ENCODE assay signal across 8 cellular contexts in genomic region chr15:42605281-42605744, GRCh38. TPM values are rescaled to one million over a fixed set of nuclear protein-coding genes. Genes with fewer than 3 reads are reported as not detected.
A peak's percentile ranks its signal among the peaks of the same experiment; 100 is the strongest.
DNase-seq lines count a peak whose midpoint lies in the region; ATAC-seq and TF ChIP-seq lines count a peak whose summit lies in the region.

No MANE protein-coding gene starts in this region.

- POLR2A ChIA-PET in BJ (lab: Charles Lee), result no interaction called here

- H3K18ac ChIP-seq in H9 (ENCODE audit: insufficient read length, low read depth, low read length), result no peak overlapping the region

- H3K4me3 Mint-ChIP-seq in immature natural killer cell, result peak overlapping the region; percentile 71 to 81 (median 75)
- no peak overlapping the region for H3K4me3 Mint-ChIP-seq in H9

- H3K27me3 ChIP-seq in BJ (ENCODE audit: control insufficient read depth, insufficient read depth, low read length), result no peaks in the 10 kb centered on the region
- H3K27me3 ChIP-seq in H9 (ENCODE audit: insufficient read depth, low read length), result no peaks in the 10 kb centered on the region

- intact Hi-C loops in left colon (cut with DNase I, micrococcal nuclease), result no loop called here

- H3K79me1 ChIP-seq in H9 (ENCODE audit: insufficient read depth, low read depth, low read length, poor library complexity, severe bottlenecking), result no peaks in the 10 kb centered on the region

- no peak overlapping the region for H2BK20ac ChIP-seq in H9 (ENCODE audit: low read depth, low read length, poor library complexity, severe bottlenecking)

- no peaks in the 10 kb centered on the region for H4K20me1 ChIP-seq in H9 (ENCODE audit: control insufficient read depth, insufficient read depth, insufficient read length)

- no peak overlapping the region for H4K8ac ChIP-seq in H9 (replicated peaks; ENCODE audit: insufficient read length, low read depth, low read length)

- H3K79me2 ChIP-seq in H9 (ENCODE audit: insufficient read depth, low read length), result no peaks in the 10 kb centered on the region

- no peak overlapping the region for H3K4me2 ChIP-seq in H9 (ENCODE audit: insufficient read depth, insufficient read length, low read length)

- no peak overlapping the region for H4K5ac ChIP-seq in H9 (ENCODE audit: insufficient read length, low read depth, low read length)

- H3K36me3 Mint-ChIP-seq in immature natural killer cell (peaks cover 0 to 5% (median 4%) of the 10 kb centered on the region in 3 donors), H9 (ENCODE audit: insufficient read depth in 1 of 3, low read depth in 3 of 3) (peaks cover 9 to 15% (median 13%) of the 10 kb centered on the region in 3 experiments; a peak in 6 of 7 replicates)

- peaks cover 3 to 5% (median 3%) of the 10 kb centered on the region in 3 donors for H3K27me3 Mint-ChIP-seq in immature natural killer cell (ENCODE audit: low read depth in 3 of 3)
- no peaks in the 10 kb centered on the region for H3K27me3 Mint-ChIP-seq in H9 (ENCODE audit: low read depth)

- H3K56ac ChIP-seq in H9 (ENCODE audit: insufficient read length, low read depth, low read length), result no peak overlapping the region

- no peak overlapping the region for H3T11ph ChIP-seq in H9 (ENCODE audit: low read length)

- peaks cover 56 to 67% of the 10 kb centered on the region in 2 donors for H3K4me1 Mint-ChIP-seq in immature natural killer cell
- H3K4me1 Mint-ChIP-seq in H9, result peaks cover 5 to 6% of the 10 kb centered on the region in 2 experiments; a peak in 3 of 4 replicates

- H2BK120ac ChIP-seq in H9 (ENCODE audit: low read depth, low read length, poor library complexity, severe bottlenecking), result no peak overlapping the region

- no peak overlapping the region for H3K23ac ChIP-seq in H9 (ENCODE audit: insufficient read length, low read depth, low read length)

- no peak overlapping the region for H2BK5ac ChIP-seq in H9 (ENCODE audit: insufficient read length, low read length)

- peaks cover 8% of the 10 kb centered on the region for H3K9me3 ChIP-seq in H9 (ENCODE audit: control insufficient read depth, low read depth, low read length)

- H3K4me3 ChIP-seq in BJ (ENCODE audit: low read depth, low read length), result no peak overlapping the region

- no peak for TF ChIP-seq CTCF in BJ (IDR thresholded peaks at IDR 0.05; ENCODE audit: insufficient read depth, low read depth, low read length)
- TF ChIP-seq CTCF in H9 (conservative IDR thresholded peaks at IDR 0.05), result no peak

- DNase-seq in BJ (ENCODE audit: low read depth), result peak; percentile 10
- peak; percentile 19 to 20 (median 19) for DNase-seq in immature natural killer cell
- no peak for DNase-seq in H4 (ENCODE audit: low spot score)
- DNase-seq in H9, result no peak
- no peak for DNase-seq in effector CD4-positive, alpha-beta T cell
- no peak for DNase-seq in left colon

- CTCF ChIA-PET in BJ (lab: Yijun Ruan, JAX), result interaction anchor here (1.0 to 3.0 kb wide), 6 partner anchors 9 to 23 kb away, joined by 3 to 15 read pairs (median 4); no protein-coding TSS in a partner anchor

- H3K27ac Mint-ChIP-seq in immature natural killer cell (peak overlapping the region; percentile 62 to 91 (median 84)), H9 (no peak overlapping the region)

- no peak overlapping the region for H3K4ac ChIP-seq in H9 (ENCODE audit: low read depth, low read length)

- no peaks in the 10 kb centered on the region for H3K9me3 Mint-ChIP-seq in immature natural killer cell
- peaks cover 12 to 17% of the 10 kb centered on the region in 2 experiments for H3K9me3 Mint-ChIP-seq in H9

- no CpG with 5 or more reads among the region's 4 CpGs for WGBS in H9 (ENCODE audit: extremely low coverage, insufficient read length, low lambda C conversion rate)

- H2AFZ ChIP-seq in H9 (ENCODE audit: low read length), result no peak overlapping the region

- no peak overlapping the region for H3K27ac ChIP-seq in H9 (ENCODE audit: insufficient read length, low read depth, low read length)

- H3K23me2 ChIP-seq in H9 (ENCODE audit: insufficient read length, low read depth, low read length, poor library complexity, severe bottlenecking), result no peaks in the 10 kb centered on the region

- H3K4me1 ChIP-seq in H9 (ENCODE audit: insufficient read depth, low read length), result no peaks in the 10 kb centered on the region

- H3K14ac ChIP-seq in H9 (ENCODE audit: insufficient read depth, low read length), result no peak overlapping the region

- no peak overlapping the region for H2AK5ac ChIP-seq in H9 (ENCODE audit: insufficient read length, low read length)

- H2BK15ac ChIP-seq in H9 (ENCODE audit: low read depth, low read length), result no peak overlapping the region

- ATAC-seq in GM21737 (IDR thresholded peaks at IDR 0.05; ENCODE audit: unreplicated experiment), result peak; percentile 44
- peak; percentile 73 for ATAC-seq in SK-N-SH treated with all-trans-retinoic acid at 6 μM for 48 hours
- ATAC-seq in left colon, result no peak

- no peak overlapping the region for H4K91ac ChIP-seq in H9 (ENCODE audit: insufficient read length, low read depth, low read length)

- H3K9ac ChIP-seq in H9 (ENCODE audit: extremely low read depth, insufficient read length, low read length), result no peak overlapping the region

- H3K36me3 ChIP-seq in BJ (ENCODE audit: control insufficient read depth, insufficient read depth, low read length), result no peaks in the 10 kb centered on the region

- no peak overlapping the region for H2BK12ac ChIP-seq in H9 (ENCODE audit: insufficient read length, low read depth, low read length)

TF ChIP-seq in SK-N-SH treated with all-trans-retinoic acid at 6 μM for 48 hours, 23 proteins besides CTCF, POLR2A, EP300 and RAD21:
- TF ChIP-seq PATZ1 (CRISPR knock-in tag; IDR thresholded peaks at IDR 0.05; ENCODE audit: borderline replicate concordance) (no peak), TCF4 (CRISPR knock-in tag; IDR thresholded peaks at IDR 0.05; ENCODE audit: borderline replicate concordance) (peak; percentile 50; the same call in 1 of the 2 replicates), ZNF70 (CRISPR knock-in tag; IDR thresholded peaks at IDR 0.05) (peak; percentile 60; the same call in 1 of the 2 replicates)
TF ChIP-seq in SK-N-SH treated with all-trans-retinoic acid at 6 μM for 48 hours: peak in this region for 2.

RNA-seq across cellular contexts. Expression of gene STARD9, which starts 29.9 kb away (rescaled TPM):
- polyA plus RNA-seq in BJ (2011; rRNA removed) (2.1 and 2.3 TPM in 2 replicates), immature natural killer cell (1 to 10 TPM in 2 of 3 donors, not detected in 1; 1.1 to 2.3 TPM)
- polyA minus RNA-seq in BJ (2011; rRNA and poly(A)+ RNA removed), result 4.4 and 5.5 TPM in 2 replicates
- 0.70 and 0.88 TPM in 2 replicates for total RNA-seq in H4 (2014; rRNA removed; shearing (Covaris generic))
- total RNA-seq in H9 (2021) (5.1 and 6.9 TPM in 2 replicates), left colon (1 to 10 TPM; 5.0 to 7.2 TPM)

RNA-seq across cellular contexts. Expression of gene HAUS2, which starts 56.7 kb away (rescaled TPM):
- polyA plus RNA-seq in BJ (2011; rRNA removed) (14.1 and 21.1 TPM in 2 replicates), immature natural killer cell (10 to 100 TPM; 18.5 to 37.0 (median 31.5) TPM)
- polyA minus RNA-seq in BJ (2011; rRNA and poly(A)+ RNA removed), result 4.7 and 5.5 TPM in 2 replicates
- total RNA-seq in H4 (2014; rRNA removed; shearing (Covaris generic)), result 40.0 and 41.8 TPM in 2 replicates
- total RNA-seq in H9 (2021) (42.5 and 42.8 TPM in 2 replicates), left colon (10 to 100 TPM; 10.5 to 13.2 TPM)

RNA-seq across cellular contexts. Expression of gene LRRC57, which starts 56.7 kb away (rescaled TPM):
- polyA plus RNA-seq in BJ (2011; rRNA removed) (11.5 and 19.3 TPM in 2 replicates), immature natural killer cell (10 to 100 TPM in 1 of 3 donors, 1 to 10 TPM in 2; 1.2 to 14.0 (median 8.6) TPM)
- 4.2 and 4.4 TPM in 2 replicates for polyA minus RNA-seq in BJ (2011; rRNA and poly(A)+ RNA removed)
- total RNA-seq in H4 (2014; rRNA removed; shearing (Covaris generic)), result 6.3 and 14.2 TPM in 2 replicates
- total RNA-seq in H9 (2021) (18.7 and 20.9 TPM in 2 replicates), left colon (10 to 100 TPM; 27.4 to 32.2 TPM)

Comparison
In these comparisons a context has a peak if more than half of its experiments do, and no peak if none do; other contexts are left out.
1. DNase-seq: peak in BJ (single experiment) and immature natural killer cell (3 of 3); none in H4 (single experiment), H9 (single experiment), effector CD4-positive, alpha-beta T cell (single experiment) and left colon (0 of 2).
2. H3K27ac Mint-ChIP-seq: peak in immature natural killer cell (6 of 6); none in H9 (0 of 3).
3. H3K4me3 Mint-ChIP-seq: peak in immature natural killer cell (5 of 5); none in H9 (0 of 2).